In the genomic region with DNA sequence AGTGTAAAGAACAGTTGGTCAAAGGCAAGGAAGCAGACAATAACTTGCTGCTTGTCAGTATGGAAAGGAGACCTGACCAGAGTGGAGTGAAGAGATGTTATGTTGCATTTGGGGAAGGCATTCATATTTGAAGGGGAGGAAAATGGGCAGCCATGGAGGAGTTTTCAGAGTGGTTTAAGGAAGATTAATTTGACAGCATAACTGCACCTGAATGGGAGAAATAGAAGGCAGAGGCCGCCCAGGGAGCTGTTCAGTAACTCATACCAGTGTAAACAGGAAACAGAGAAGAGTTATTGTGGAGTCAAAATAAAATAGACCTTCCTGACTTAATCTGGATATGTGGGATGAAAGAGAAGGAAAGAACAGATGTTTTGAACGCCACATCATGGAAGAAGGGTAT, we compare ENCODE assay signal across 17 cellular contexts. TPM values are rescaled to one million over a fixed set of nuclear protein-coding genes. Genes with fewer than 3 reads are reported as not detected.
DNase-seq lines count a peak whose midpoint lies in the region; ATAC-seq and TF ChIP-seq lines count a peak whose summit lies in the region.
"Had no signal": no experiment of that assay in that cellular context is flagged by ENCODE, and none has a peak within 500 bp of the region (broad histone marks: within the 10 kb centered on the region; RNA-seq: fewer than 3 reads in every experiment).

No MANE protein-coding gene starts in this region.

- H2BK5ac ChIP-seq in IMR-90 (ENCODE audit: low read depth, low read length, poor library complexity, severe bottlenecking) = no peak overlapping the region

- no peak overlapping the region for H3K56ac ChIP-seq in IMR-90 (ENCODE audit: extremely low read depth, insufficient read depth, low read length)

- no peak overlapping the region for H3K14ac ChIP-seq in IMR-90 (replicated peaks; ENCODE audit: low read depth, low read length)

- H4K5ac ChIP-seq in IMR-90 (ENCODE audit: low read depth, low read length) = no peak overlapping the region

- TF ChIP-seq POLR2A in IMR-90 (IDR thresholded peaks at IDR 0.05; ENCODE audit: low read depth, low read length) (no peak), suprapubic skin (IDR thresholded peaks at IDR 0.05) (no peak)

- H3K36me3 Mint-ChIP-seq in CD14-positive monocyte = peaks cover 0 to 7% of the 10 kb centered on the region in 2 donors
- H3K36me3 Mint-ChIP-seq: activated naive CD8-positive, alpha-beta T cell treated with anti-CD3 and anti-CD28 coated beads for 36 hours had no signal

- H3K9me3 Mint-ChIP-seq in CD14-positive monocyte = no peaks in the 10 kb centered on the region
- H3K9me3 Mint-ChIP-seq: activated CD4-positive, alpha-beta memory T cell treated with anti-CD3 and anti-CD28 coated beads, Interleukin-2, amount 10 ng/mL, durations not matched to agents 7 days and 5 days; activated naive CD8-positive, alpha-beta T cell treated with anti-CD3 and anti-CD28 coated beads for 36 hours had no signal

- TF ChIP-seq CTCF in CD14-positive monocyte (IDR thresholded peaks at IDR 0.05) (no peak), IMR-90 (conservative IDR thresholded peaks at IDR 0.05; ENCODE audit: low read depth, low read length) (no peak), suprapubic skin (IDR thresholded peaks at IDR 0.05) (no peak)

- H3K9me3 ChIP-seq in IMR-90 (ENCODE audit: control insufficient read depth, insufficient read depth, low read length) (no peaks in the 10 kb centered on the region), mesodermal cell (ENCODE audit: control insufficient read depth, low read length) (no peaks in the 10 kb centered on the region), suprapubic skin (no peaks in the 10 kb centered on the region)

- no peak overlapping the region for H2BK120ac ChIP-seq in IMR-90 (ENCODE audit: low read depth, low read length)

- H3K27me3 Mint-ChIP-seq in CD14-positive monocyte (ENCODE audit: low read depth in 3 of 3) = peaks cover 0 to 1% (median 0%) of the 10 kb centered on the region in 3 donors
- H3K27me3 Mint-ChIP-seq: activated CD4-positive, alpha-beta memory T cell treated with anti-CD3 and anti-CD28 coated beads, Interleukin-2, amount 10 ng/mL, durations not matched to agents 7 days and 5 days; activated naive CD8-positive, alpha-beta T cell treated with anti-CD3 and anti-CD28 coated beads for 36 hours had no signal

- no peak overlapping the region for H3K4me2 ChIP-seq in IMR-90 (ENCODE audit: low read depth, low read length)

- H3K36me3 ChIP-seq in IMR-90 (ENCODE audit: control insufficient read depth, insufficient read depth, low read length) (no peaks in the 10 kb centered on the region), mesodermal cell (ENCODE audit: control insufficient read depth, insufficient read depth, low read length) (no peaks in the 10 kb centered on the region), suprapubic skin (no peaks in the 10 kb centered on the region)

- dilution Hi-C loops in IMR-90 (cut with HindIII; ENCODE audit: low sequenced_read_pairs, unreplicated experiment) = no loop called here

- H3K4me1 Mint-ChIP-seq in CD14-positive monocyte = peaks cover 43% of the 10 kb centered on the region

- H2BK15ac ChIP-seq in IMR-90 (ENCODE audit: low read depth, low read length) = no peak overlapping the region

- H3K27me3 ChIP-seq in IMR-90 (ENCODE audit: control insufficient read depth, insufficient read depth, low read length) (no peaks in the 10 kb centered on the region), suprapubic skin (no peaks in the 10 kb centered on the region)

- TF ChIP-seq EP300 in suprapubic skin (IDR thresholded peaks at IDR 0.05) = no peak

- no peak overlapping the region; the same call in 1 of the 2 replicates for H2BK20ac ChIP-seq in IMR-90 (ENCODE audit: low read depth, low read length)

- H4K91ac ChIP-seq in IMR-90 (ENCODE audit: insufficient read depth, low read depth, low read length) = no peak overlapping the region

- H3K27ac ChIP-seq in IMR-90 (ENCODE audit: insufficient read depth, low read length) (no peak overlapping the region), mesodermal cell (ENCODE audit: low read depth, low read length, severe bottlenecking) (peak overlapping the region; percentile 50), suprapubic skin (no peak overlapping the region)
- H3K27ac ChIP-seq: parathyroid adenoma had no signal

- H3K4me3 ChIP-seq in IMR-90 (ENCODE audit: insufficient read depth, low read depth, low read length) (no peak overlapping the region), mesodermal cell (ENCODE audit: extremely low read depth, insufficient read depth, low read length, poor library complexity, severe bottlenecking) (no peak overlapping the region), suprapubic skin (no peak overlapping the region)
- H3K4me3 ChIP-seq: GM12878 had no signal

- no peak overlapping the region for H2AFZ ChIP-seq in IMR-90 (replicated peaks; ENCODE audit: low read length, poor library complexity)
- H2AFZ ChIP-seq: parathyroid adenoma had no signal

- H3K4me1 ChIP-seq in IMR-90 (ENCODE audit: control insufficient read depth, insufficient read depth, low read length) (peaks cover 8% of the 10 kb centered on the region), mesodermal cell (ENCODE audit: control insufficient read depth, insufficient read depth, low read length, poor library complexity, severe bottlenecking) (peaks cover 3% of the 10 kb centered on the region), suprapubic skin (peaks cover 36% of the 10 kb centered on the region)

- POLR2A ChIA-PET in IMR-90 (lab: Charles Lee; ENCODE audit: unreplicated experiment) = no interaction called here

- no peak overlapping the region for H3K23ac ChIP-seq in IMR-90 (ENCODE audit: low read depth, low read length)

- TF ChIP-seq RAD21 in IMR-90 (IDR thresholded peaks at IDR 0.05; ENCODE audit: low read length) = no peak

- no peaks in the 10 kb centered on the region for H3K9me1 ChIP-seq in IMR-90 (ENCODE audit: insufficient read depth, low read length)

- intact Hi-C loops in CD14-positive monocyte (cut with micrococcal nuclease) = no loop called here
- intact Hi-C loops in IMR-90 (cut with micrococcal nuclease) = no loop called here
- intact Hi-C loops in head of caudate nucleus (cut with DNase I) = no loop called here

- no peak overlapping the region for H3K4ac ChIP-seq in IMR-90 (ENCODE audit: low read depth, low read length)

- H3K27ac Mint-ChIP-seq in CD14-positive monocyte = peak overlapping the region in 4 of 7 donors; percentile 8 to 76 (median 21)
- H3K27ac Mint-ChIP-seq: activated CD4-positive, alpha-beta memory T cell treated with anti-CD3 and anti-CD28 coated beads, Interleukin-2, amount 10 ng/mL, durations not matched to agents 7 days and 5 days; activated naive CD8-positive, alpha-beta T cell treated with anti-CD3 and anti-CD28 coated beads for 36 hours had no signal

- H3K79me1 ChIP-seq in IMR-90 (ENCODE audit: low read depth in 1 of 2, low read length in 2 of 2) = peaks cover 4 to 11% of the 10 kb centered on the region in 2 experiments; a peak in 3 of 4 replicates

- DNase-seq in CD14-positive monocyte (ENCODE audit: low spot score) = no peak
- DNase-seq in IMR-90 = no peak
- peak; percentile 39 for DNase-seq in amniotic epithelial cell (ENCODE audit: low read depth)
- no peak for DNase-seq in stimulated activated CD4-positive, alpha-beta T cell treated with anti-CD3 and anti-CD28 coated beads, Interleukin-2, amount 100 ng/mL, for 24 hours
- DNase-seq in head of caudate nucleus = no peak
- no peak for DNase-seq in suprapubic skin (ENCODE audit: low spot score in 2 of 2)
- no peak for DNase-seq in cerebellar nuclear complex (lab: John Stamatoyannopoulos, UW)
- DNase-seq: activated CD4-positive, alpha-beta memory T cell treated with anti-CD3 and anti-CD28 coated beads, Interleukin-2, amount 10 ng/mL, durations not matched to agents 7 days and 5 days; activated naive CD8-positive, alpha-beta T cell treated with anti-CD3 and anti-CD28 coated beads for 36 hours; COR-L47; NCI-H187; NCI-H748 treated with DMSO at 0.1 percent for 48 hours; stimulated activated CD4-positive, alpha-beta T cell treated with anti-CD3 and anti-CD28 coated beads, Interleukin-2, amount 100 ng/mL, for 48 hours; SW 1271 had no signal

- in situ Hi-C loops in IMR-90 (cut with MboI; ENCODE audit: low sequenced_read_pairs) = no loop called here

- CTCF ChIA-PET in IMR-90 (lab: Yijun Ruan, JAX) = no interaction called here

- H3K4me3 Mint-ChIP-seq in CD14-positive monocyte = no peak overlapping the region
- H3K4me3 Mint-ChIP-seq: activated CD4-positive, alpha-beta memory T cell treated with anti-CD3 and anti-CD28 coated beads, Interleukin-2, amount 10 ng/mL, durations not matched to agents 7 days and 5 days; activated naive CD8-positive, alpha-beta T cell treated with anti-CD3 and anti-CD28 coated beads for 36 hours had no signal

- BruUV-seq in IMR-90 (replicated peaks; lab: Mats Ljungman, UMichigan) = no TSS peak

- H4K8ac ChIP-seq in IMR-90 (ENCODE audit: low read depth in 2 of 2, low read length in 2 of 2) = no peak overlapping the region

- WGBS in IMR-90 (ENCODE audit: extremely low coverage in 2 of 2, insufficient read length in 1 of 2), 2 experiments = no CpG with 5 or more reads among the region's 2 CpGs
- 94 to 95% methylated on average over 2 of the region's 2 CpGs for WGBS in mesodermal cell (ENCODE audit: insufficient coverage in 2 of 2), 2 experiments
- 88% methylated on average over 2 of the region's 2 CpGs for WGBS in suprapubic skin

- no peak overlapping the region for H2AK9ac ChIP-seq in IMR-90 (replicated peaks; ENCODE audit: low read depth, low read length, poor library complexity)

- H4K20me1 ChIP-seq in IMR-90 (ENCODE audit: insufficient read depth, low read length) = no peaks in the 10 kb centered on the region

- H2AK5ac ChIP-seq in IMR-90 (ENCODE audit: low read depth, low read length) = no peak overlapping the region

- peak overlapping the region; percentile 64; the same call in 1 of the 2 replicates for H3K18ac ChIP-seq in IMR-90 (ENCODE audit: low read depth, low read length)

- no peak for ATAC-seq in IMR-90 (ENCODE audit: low read depth)

- no peak overlapping the region for H3K9ac ChIP-seq in IMR-90 (ENCODE audit: low read depth, low read length)
- H3K9ac ChIP-seq: parathyroid adenoma had no signal

TF ChIP-seq in IMR-90, 13 proteins besides CTCF, POLR2A, EP300 and RAD21 (continues in another document):
- TF ChIP-seq, protein P1, sequence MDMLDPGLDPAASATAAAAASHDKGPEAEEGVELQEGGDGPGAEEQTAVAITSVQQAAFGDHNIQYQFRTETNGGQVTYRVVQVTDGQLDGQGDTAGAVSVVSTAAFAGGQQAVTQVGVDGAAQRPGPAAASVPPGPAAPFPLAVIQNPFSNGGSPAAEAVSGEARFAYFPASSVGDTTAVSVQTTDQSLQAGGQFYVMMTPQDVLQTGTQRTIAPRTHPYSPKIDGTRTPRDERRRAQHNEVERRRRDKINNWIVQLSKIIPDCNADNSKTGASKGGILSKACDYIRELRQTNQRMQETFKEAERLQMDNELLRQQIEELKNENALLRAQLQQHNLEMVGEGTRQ (IDR thresholded peaks at IDR 0.05; ENCODE audit: low read depth, low read length) = no peak

RNA-seq across cellular contexts. Expression of gene SLC44A1, which starts 13.3 kb away (rescaled TPM):
- polyA plus RNA-seq in CD14-positive monocyte (10 to 100 TPM; 46.5 to 52.1 TPM), IMR-90 (2012; rRNA removed) (3.9 and 5.2 TPM in 2 replicates)
- total RNA-seq in IMR-90 (2012; rRNA removed) (19.4 and 21.7 TPM in 2 replicates), suprapubic skin (10 to 100 TPM; 36.2 to 79.0 (median 57.2) TPM)
- polyA plus RNA-seq in IMR-90 (2012; cell fraction: cytosol; rRNA removed) = 1.4 and 2.1 TPM in 2 replicates
- 0.44 and 2.7 TPM in 2 replicates for polyA plus RNA-seq in IMR-90 (2012; cell fraction: nucleus; rRNA removed; ENCODE audit: low replicate concordance)
- 54.9 TPM for polyA plus RNA-seq in mesodermal cell (2013, experiment 1 of 2)
- polyA plus RNA-seq in mesodermal cell (2013, experiment 2 of 2) = 49.1 TPM
